Comparison of ENCODE assay signal across 22 cellular contexts in the genomic region with DNA sequence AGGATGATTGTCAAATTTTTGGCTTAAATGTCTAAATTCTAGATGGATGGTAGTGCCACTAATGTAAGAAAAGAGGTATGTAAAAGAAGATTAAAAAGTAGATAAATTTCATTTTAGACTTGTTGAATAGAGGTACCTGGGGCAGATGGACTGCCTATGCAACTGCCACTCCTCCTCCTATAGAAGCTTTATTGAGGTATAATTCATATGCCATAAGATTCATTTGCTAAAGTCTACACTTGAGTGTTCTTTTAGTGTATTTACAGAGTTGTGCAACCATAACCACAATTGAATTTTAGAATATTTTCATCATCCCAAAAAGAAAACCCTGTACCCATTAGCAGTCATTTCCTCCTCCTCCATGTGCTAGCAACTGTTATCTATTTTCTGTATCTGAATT.
"Had no signal": no experiment of that assay in that cellular context is flagged by ENCODE, and none has a peak within 500 bp of the region (broad histone marks: within the 10 kb centered on the region; RNA-seq: fewer than 3 reads in every experiment).

No MANE protein-coding gene starts in this region.

- H3K27me3 ChIP-seq: right atrium auricular region, suprapubic skin, vagina had no signal

- H3K36me3 Mint-ChIP-seq: activated naive CD8-positive, alpha-beta T cell had no signal

- H3K36me3 ChIP-seq: prostate gland, right atrium auricular region, suprapubic skin, vagina had no signal

- H3K4me1 Mint-ChIP-seq: activated CD4-positive, alpha-beta T cell treated with anti-CD3 and anti-CD28 coated beads for 36 hours; stimulated activated naive CD8-positive, alpha-beta T cell treated with anti-CD3 and anti-CD28 coated beads, Interleukin-15, amount 100 ng/mL, for 72 hours had no signal

- H3K27ac Mint-ChIP-seq: activated CD4-positive, alpha-beta T cell treated with anti-CD3 and anti-CD28 coated beads for 36 hours; activated naive CD8-positive, alpha-beta T cell; activated T-helper 1 cell treated with anti-CD3 and anti-CD28 coated beads, Interleukin-12 subunit alpha, Interleukin-12 subunit beta, Interleukin-2, Interleukin-4 antibody, amounts not matched to agents 30 ng/mL and 10 ng/mL and 1 ng/mL, durations not matched to agents 14 hours and 24 hours and 36 hours; effector memory CD8-positive, alpha-beta T cell; mesothelial cell of epicardium; stimulated activated naive CD8-positive, alpha-beta T cell treated with anti-CD3 and anti-CD28 coated beads, Interleukin-15, amount 100 ng/mL, for 72 hours; T-helper 2 cell treated with Interferon-gamma antibody and Interleukin-4, amounts not matched to agents 5 μg/mL and 100 μg/mL, for 36 hours had no signal

- H3K27me3 Mint-ChIP-seq: activated CD4-positive, alpha-beta T cell treated with anti-CD3 and anti-CD28 coated beads for 36 hours; activated naive CD8-positive, alpha-beta T cell; stimulated activated naive CD8-positive, alpha-beta T cell treated with anti-CD3 and anti-CD28 coated beads, Interleukin-15, amount 100 ng/mL, for 72 hours had no signal

- H3K9me3 Mint-ChIP-seq: activated T-helper 1 cell treated with anti-CD3 and anti-CD28 coated beads, Interleukin-12 subunit alpha, Interleukin-12 subunit beta, Interleukin-2, Interleukin-4 antibody, amounts not matched to agents 30 ng/mL and 10 ng/mL and 1 ng/mL, durations not matched to agents 14 hours and 24 hours and 36 hours; effector memory CD8-positive, alpha-beta T cell; stimulated activated naive CD8-positive, alpha-beta T cell treated with anti-CD3 and anti-CD28 coated beads, Interleukin-15, amount 100 ng/mL, for 72 hours; T-helper 2 cell treated with Interferon-gamma antibody and Interleukin-4, amounts not matched to agents 5 μg/mL and 100 μg/mL, for 36 hours; WTC11 had no signal

- ATAC-seq: activated CD4-positive, alpha-beta T cell treated with anti-CD3 and anti-CD28 coated beads for 36 hours; effector memory CD8-positive, alpha-beta T cell; stimulated activated naive CD8-positive, alpha-beta T cell treated with anti-CD3 and anti-CD28 coated beads, Interleukin-15, amount 100 ng/mL, for 72 hours; WTC11 had no signal

- H3K4me3 ChIP-seq: lung, prostate gland, right atrium auricular region, suprapubic skin, vagina had no signal

- H3K4me3 Mint-ChIP-seq: activated CD4-positive, alpha-beta T cell treated with anti-CD3 and anti-CD28 coated beads for 36 hours; activated naive CD8-positive, alpha-beta T cell; activated T-helper 1 cell treated with anti-CD3 and anti-CD28 coated beads, Interleukin-12 subunit alpha, Interleukin-12 subunit beta, Interleukin-2, Interleukin-4 antibody, amounts not matched to agents 30 ng/mL and 10 ng/mL and 1 ng/mL, durations not matched to agents 14 hours and 24 hours and 36 hours; effector memory CD8-positive, alpha-beta T cell; mesothelial cell of epicardium; nephron; stimulated activated naive CD8-positive, alpha-beta T cell treated with anti-CD3 and anti-CD28 coated beads, Interleukin-15, amount 100 ng/mL, for 72 hours; T-helper 2 cell treated with Interferon-gamma antibody and Interleukin-4, amounts not matched to agents 5 μg/mL and 100 μg/mL, for 36 hours; WTC11 had no signal

- DNase-seq: activated CD4-positive, alpha-beta T cell treated with anti-CD3 and anti-CD28 coated beads for 36 hours; activated CD4-positive, alpha-beta T cell treated with anti-CD3 and anti-CD28 coated beads, Interleukin-2, amount 50 U/mL, for 48 hours; amniotic stem cell; caudate nucleus; effector memory CD8-positive, alpha-beta T cell; hippocampal formation; islet precursor cell; occipital lobe; stimulated activated CD4-positive, alpha-beta T cell treated with anti-CD3 and anti-CD28 coated beads, Interleukin-2, amount 100 ng/mL, for 48 hours; stimulated activated naive CD8-positive, alpha-beta T cell treated with anti-CD3 and anti-CD28 coated beads, Interleukin-15, amount 100 ng/mL, for 72 hours; trophoblast cell had no signal
